24 cellular contexts compared by ENCODE assay signal in genomic region chr1:100366209-100366525, GRCh38.
"Had no signal": no experiment of that assay in that cellular context is flagged by ENCODE, and none has a peak within 500 bp of the region (broad histone marks: within the 10 kb centered on the region; RNA-seq: fewer than 3 reads in every experiment).

No MANE protein-coding gene starts in this region.

- H3K27me3 ChIP-seq: ascending aorta, cardiac muscle cell, tibial nerve had no signal

- H3K27ac ChIP-seq: ascending aorta, cardiac muscle cell had no signal

- H3K27ac Mint-ChIP-seq: activated naive CD8-positive, alpha-beta T cell treated with anti-CD3 and anti-CD28 coated beads, Interleukin-2, amount 10 ng/mL, durations not matched to agents 7 days and 5 days; brain; endodermal cell had no signal

- H3K4me3 ChIP-seq: ascending aorta, cardiac muscle cell, tibial nerve had no signal

- DNase-seq: activated CD4-positive, alpha-beta T cell treated with anti-CD3 and anti-CD28 coated beads, Interleukin-2, amount 50 U/mL, for 1 hour; activated CD4-positive, CD25-positive, alpha-beta regulatory T cell treated with anti-CD3 and anti-CD28 coated beads, Interleukin-2, amount 50 U/mL, for 72 hours; activated effector memory CD4-positive, alpha-beta T cell treated with Interleukin-2 at 50 U/mL for 16 hours; activated naive CD4-positive, alpha-beta T cell treated with Interleukin-2 at 50 U/mL for 16 hours; activated naive CD8-positive, alpha-beta T cell treated with anti-CD3 and anti-CD28 coated beads, Interleukin-2, amount 10 ng/mL, durations not matched to agents 7 days and 5 days; activated T-cell treated with anti-CD3 and anti-CD28 coated beads for 4 hours; activated T-cell treated with anti-CD3 and anti-CD28 coated beads, Interleukin-2, amount 50 U/mL, for 72 hours; cortex of kidney; endodermal cell; foreskin fibroblast; head of caudate nucleus; hypothalamus; natural killer cell; right cardiac atrium; stimulated activated CD4-positive, alpha-beta T cell treated with anti-CD3 and anti-CD28 coated beads, Interleukin-15, amount 100 ng/mL, for 24 hours; stimulated activated CD4-positive, alpha-beta T cell treated with anti-CD3 and anti-CD28 coated beads, Interleukin-2, amount 100 ng/mL, for 24 hours; stimulated activated naive CD4-positive, alpha-beta T cell treated with Interleukin-2 at 50 U/mL for 16 hours; SW 1271; T-helper 2 cell had no signal

- ATAC-seq: esophagus mucosa, natural killer cell, right cardiac atrium had no signal

- H3K4me3 Mint-ChIP-seq: activated naive CD8-positive, alpha-beta T cell treated with anti-CD3 and anti-CD28 coated beads, Interleukin-2, amount 10 ng/mL, durations not matched to agents 7 days and 5 days; brain; endodermal cell; natural killer cell had no signal

- H3K9me3 ChIP-seq: ascending aorta, tibial nerve had no signal

- H3K36me3 ChIP-seq: ascending aorta, cardiac muscle cell, tibial nerve had no signal

- H3K9me3 Mint-ChIP-seq: natural killer cell had no signal

- H3K4me1 ChIP-seq: ascending aorta had no signal

- H3K27me3 Mint-ChIP-seq: activated naive CD8-positive, alpha-beta T cell treated with anti-CD3 and anti-CD28 coated beads, Interleukin-2, amount 10 ng/mL, durations not matched to agents 7 days and 5 days; brain had no signal

- H3K36me3 Mint-ChIP-seq: natural killer cell had no signal
